In the genomic region with DNA sequence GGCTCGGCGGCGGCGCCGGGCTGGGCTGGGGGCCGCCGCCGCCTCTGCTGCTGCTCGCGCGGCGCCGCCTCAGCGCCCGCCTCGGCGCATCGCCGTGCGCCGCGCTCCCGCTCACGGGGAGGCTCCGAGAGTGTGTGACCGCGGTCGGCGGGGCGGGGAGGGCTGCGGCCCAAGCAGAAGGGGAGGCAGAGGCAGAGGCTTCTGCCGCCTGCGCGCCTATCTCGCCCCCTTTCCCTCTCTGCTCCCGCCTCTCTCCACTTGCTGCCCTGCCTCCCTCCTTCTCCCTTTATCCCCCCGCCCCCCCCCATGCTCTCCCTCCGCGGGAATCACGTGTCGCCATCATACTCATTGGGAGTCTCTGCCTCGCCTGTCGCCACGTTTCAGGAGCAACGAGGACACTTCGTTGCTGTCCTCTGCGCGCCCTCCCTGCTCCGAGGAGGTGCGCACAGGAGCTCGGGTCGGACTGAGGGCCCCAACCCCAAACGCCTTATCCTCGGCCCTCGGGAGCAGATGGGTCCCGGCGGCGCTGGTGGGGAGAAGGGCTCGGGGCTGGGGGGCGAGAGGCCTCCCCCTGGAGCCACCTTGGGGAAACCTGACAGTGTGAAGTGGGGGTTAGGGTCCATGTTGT, we compare ENCODE assay signal across 8 cellular contexts. TPM values are rescaled to one million over a fixed set of nuclear protein-coding genes. Genes with fewer than 3 reads are reported as not detected.
A peak's percentile ranks its signal among the peaks of the same experiment; 100 is the strongest.
DNase-seq lines count a peak whose midpoint lies in the region; ATAC-seq and TF ChIP-seq lines count a peak whose summit lies in the region.

Gene GUCY1A2 (minus strand): TSS at position 203 of the 628 bp plus-strand sequence. CDS start 421 bp downstream, outside the sequence.

- peaks cover 33% of the 10 kb centered on the region for H3K27me3 Mint-ChIP-seq in activated CD8-positive, alpha-beta T cell treated with anti-CD3 and anti-CD28 coated beads, Interleukin-2, amount 10 ng/mL, durations not matched to agents 7 days and 5 days (ENCODE audit: low read depth)

- CTCF ChIA-PET in activated CD8-positive, alpha-beta T cell treated with anti-CD3 and anti-CD28 coated beads, Interleukin-2, amount 10 ng/mL, durations not matched to agents 7 days and 5 days (lab: Charles Lee) = no interaction called here

- peaks cover 3% of the 10 kb centered on the region for H3K4me1 Mint-ChIP-seq in activated CD8-positive, alpha-beta T cell treated with anti-CD3 and anti-CD28 coated beads, Interleukin-2, amount 10 ng/mL, durations not matched to agents 7 days and 5 days (ENCODE audit: low read depth)

- peaks cover 0 to 24% (median 5%) of the 10 kb centered on the region in 12 donors for H3K4me1 ChIP-seq in heart left ventricle

- H3K9me3 Mint-ChIP-seq in activated CD8-positive, alpha-beta T cell treated with anti-CD3 and anti-CD28 coated beads, Interleukin-2, amount 10 ng/mL, durations not matched to agents 7 days and 5 days (ENCODE audit: insufficient read depth) = no peaks in the 10 kb centered on the region

- POLR2A ChIA-PET in activated CD8-positive, alpha-beta T cell treated with anti-CD3 and anti-CD28 coated beads, Interleukin-2, amount 10 ng/mL, durations not matched to agents 7 days and 5 days (lab: Charles Lee) = no interaction called here

- no peak within 1 kb of the TSS for H3K4me3 Mint-ChIP-seq in activated CD8-positive, alpha-beta T cell treated with anti-CD3 and anti-CD28 coated beads, Interleukin-2, amount 10 ng/mL, durations not matched to agents 7 days and 5 days

- no peak within 1 kb of the TSS for H3K27ac Mint-ChIP-seq in activated CD8-positive, alpha-beta T cell treated with anti-CD3 and anti-CD28 coated beads, Interleukin-2, amount 10 ng/mL, durations not matched to agents 7 days and 5 days

- H3K27ac ChIP-seq in heart left ventricle = peak within 1 kb of the TSS in 11 of 12 donors; percentile 31 to 79 (median 56)

- H3K36me3 Mint-ChIP-seq in activated CD8-positive, alpha-beta T cell treated with anti-CD3 and anti-CD28 coated beads, Interleukin-2, amount 10 ng/mL, durations not matched to agents 7 days and 5 days (ENCODE audit: low read depth) = no peaks in the 10 kb centered on the region

- no peaks in the 10 kb centered on the region for H3K9me3 ChIP-seq in heart left ventricle

- TF ChIP-seq CTCF in heart left ventricle (IDR thresholded peaks at IDR 0.05) = no peak

- DNase-seq in C1 segment of cervical spinal cord (lab: John Stamatoyannopoulos, UW) = peak in 9 of 14 donors; percentile 14 to 67 (median 44)
- no peak for DNase-seq in activated CD8-positive, alpha-beta T cell treated with anti-CD3 and anti-CD28 coated beads, Interleukin-2, amount 10 ng/mL, durations not matched to agents 7 days and 5 days
- peak; percentile 25 to 56 (median 38) for DNase-seq in heart left ventricle
- DNase-seq in retina = peak; percentile 88
- DNase-seq in NCI-H774 (lab: John Stamatoyannopoulos, UW) = no peak
- no peak for DNase-seq in NCI-H2107 (lab: John Stamatoyannopoulos, UW)

- H3K36me3 ChIP-seq in heart left ventricle = no peaks in the 10 kb centered on the region

- H3K4me3 ChIP-seq in heart left ventricle = peak within 1 kb of the TSS; percentile 12 to 67 (median 54)

- peaks cover 0 to 51% (median 18%) of the 10 kb centered on the region in 9 donors for H3K27me3 ChIP-seq in heart left ventricle

- intact Hi-C loops in heart left ventricle (cut with DNase I) = loop anchor here in 5 of 10 donors (2.0 to 5.0 kb wide), 3 partner anchors 296 to 301 kb away; no protein-coding TSS in a partner anchor

- WGBS in heart left ventricle, 4 donors = 1 to 3% (median 2%) methylated on average over 22 to 59 of the region's 60 CpGs

- TF ChIP-seq POLR2A in heart left ventricle (IDR thresholded peaks at IDR 0.05) = no peak

- ATAC-seq in GM19351 (IDR thresholded peaks at IDR 0.05; ENCODE audit: unreplicated experiment) = peak; percentile 34
- peak; percentile 24 for ATAC-seq in HG03460 (IDR thresholded peaks at IDR 0.05; ENCODE audit: unreplicated experiment)
- peak; percentile 29 for ATAC-seq in activated CD8-positive, alpha-beta T cell treated with anti-CD3 and anti-CD28 coated beads, Interleukin-2, amount 10 ng/mL, durations not matched to agents 7 days and 5 days
- peak in 3 of 4 donors; percentile 48 to 59 (median 55) for ATAC-seq in heart left ventricle

RNA-seq across cellular contexts. Expression of gene GUCY1A2, which starts in this region (rescaled TPM):
- not detected for total RNA-seq in activated CD8-positive, alpha-beta T cell treated with anti-CD3 and anti-CD28 coated beads, Interleukin-2, amount 10 ng/mL, durations not matched to agents 7 days and 5 days
- total RNA-seq in heart left ventricle = 10 to 100 TPM in 6 of 9 donors, 1 to 10 TPM in 3; 7.8 to 14.1 (median 10.9) TPM
- polyA plus RNA-seq in heart left ventricle = 1 to 10 TPM in 1 of 2 donors, under 1 TPM in 1; 0.93 to 1.2 TPM

Comparison
In these comparisons a context has a peak if more than half of its experiments do, and no peak if none do; other contexts are left out.
1. RNA of gene GUCY1A2 (total RNA-seq): 7.8 to 14.1 TPM in heart left ventricle; not detected in activated CD8-positive, alpha-beta T cell treated with anti-CD3 and anti-CD28 coated beads, Interleukin-2, amount 10 ng/mL, durations not matched to agents 7 days and 5 days; every median in the first group is over 4 times any median in the second.
2. Peak in ATAC-seq in activated CD8-positive, alpha-beta T cell treated with anti-CD3 and anti-CD28 coated beads, Interleukin-2, amount 10 ng/mL, durations not matched to agents 7 days and 5 days; RNA of the gene not detected or under 1 TPM.
3. DNase-seq: peak in C1 segment of cervical spinal cord (9 of 14), heart left ventricle (5 of 5) and retina (single experiment); none in activated CD8-positive, alpha-beta T cell treated with anti-CD3 and anti-CD28 coated beads, Interleukin-2, amount 10 ng/mL, durations not matched to agents 7 days and 5 days (single experiment), NCI-H774 (single experiment) and NCI-H2107 (single experiment).
4. Peak in every context shown above with its lines, with median percentiles within 50 percentile points of each other: ATAC-seq.